In the genomic region with DNA sequence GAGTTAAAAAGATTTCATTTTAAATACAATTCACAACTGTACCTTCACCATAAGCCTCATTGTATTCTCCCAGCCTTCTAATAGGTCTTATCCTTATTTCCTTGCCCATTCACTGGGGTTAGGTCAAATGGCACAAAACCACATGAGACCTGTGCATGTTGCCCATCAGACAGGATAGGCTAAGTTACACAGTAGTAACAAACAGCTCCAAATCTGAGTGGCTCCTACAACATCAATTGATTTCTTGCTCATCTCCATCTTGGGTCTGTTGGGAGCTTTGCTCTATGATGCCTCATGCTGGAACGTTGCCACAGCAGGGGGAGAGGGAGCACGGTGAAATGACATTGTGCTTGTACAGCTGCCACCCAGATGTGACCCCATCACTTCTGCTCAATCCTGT, we compare ENCODE assay signal across 23 cellular contexts.
"Had no signal": no experiment of that assay in that cellular context is flagged by ENCODE, and none has a peak within 500 bp of the region (broad histone marks: within the 10 kb centered on the region; RNA-seq: fewer than 3 reads in every experiment).

No MANE protein-coding gene starts in this region.

- H3K4me3 ChIP-seq: adrenal gland, esophagus squamous epithelium, heart right ventricle, left lung, spleen, thyroid gland had no signal

- H3K27me3 Mint-ChIP-seq: activated CD4-positive, alpha-beta T cell treated with anti-CD3 and anti-CD28 coated beads for 36 hours; activated CD8-positive, alpha-beta memory T cell treated with anti-CD3 and anti-CD28 coated beads, Interleukin-2, amount 10 ng/mL, durations not matched to agents 7 days and 5 days; dendritic cell treated with granulocyte-macrophage colony-stimulating factor and Interleukin-4, amounts not matched to agents 40 ng/mL and 50 ng/mL, for 4 days; stimulated activated memory B cell treated with anti-CD40 and anti-IgM and Interleukin-4, amounts not matched to agents 10 μg/mL and 1 μg/mL and 100 μg/mL, for 72 hours had no signal

- H3K4me1 Mint-ChIP-seq: activated CD8-positive, alpha-beta memory T cell treated with anti-CD3 and anti-CD28 coated beads, Interleukin-2, amount 10 ng/mL, durations not matched to agents 7 days and 5 days; nephron progenitor cell; stimulated activated memory B cell treated with anti-CD40 and anti-IgM and Interleukin-4, amounts not matched to agents 10 μg/mL and 1 μg/mL and 100 μg/mL, for 72 hours had no signal

- H3K4me1 ChIP-seq: left lung, thyroid gland had no signal

- H3K27ac Mint-ChIP-seq: activated CD4-positive, alpha-beta T cell treated with anti-CD3 and anti-CD28 coated beads for 36 hours; activated CD8-positive, alpha-beta memory T cell treated with anti-CD3 and anti-CD28 coated beads, Interleukin-2, amount 10 ng/mL, durations not matched to agents 7 days and 5 days; activated naive CD4-positive, alpha-beta T cell treated with anti-CD3 and anti-CD28 coated beads for 36 hours; activated T-helper 2 cell treated with anti-CD3 and anti-CD28 coated beads, Interferon-gamma antibody, Interleukin-2, Interleukin-4, amounts not matched to agents 10 μg/mL and 5 μg/mL and 100 μg/mL, durations not matched to agents 14 hours and 24 hours and 36 hours; dendritic cell treated with granulocyte-macrophage colony-stimulating factor and Interleukin-4, amounts not matched to agents 40 ng/mL and 50 ng/mL, for 4 days; nephron progenitor cell; stimulated activated memory B cell treated with anti-CD40 and anti-IgM and Interleukin-4, amounts not matched to agents 10 μg/mL and 1 μg/mL and 100 μg/mL, for 72 hours; T-helper 2 cell treated with Interferon-gamma antibody and Interleukin-4, amounts not matched to agents 5 μg/mL and 100 μg/mL, for 36 hours had no signal

- ATAC-seq: activated CD4-positive, alpha-beta T cell treated with anti-CD3 and anti-CD28 coated beads for 36 hours; activated CD8-positive, alpha-beta memory T cell treated with anti-CD3 and anti-CD28 coated beads, Interleukin-2, amount 10 ng/mL, durations not matched to agents 7 days and 5 days; heart right ventricle; left lung; stimulated activated memory B cell treated with anti-CD40 and anti-IgM and Interleukin-4, amounts not matched to agents 10 μg/mL and 1 μg/mL and 100 μg/mL, for 72 hours had no signal

- H3K9me3 ChIP-seq: adrenal gland, esophagus squamous epithelium, heart right ventricle, left lung, spleen, thyroid gland had no signal

- DNase-seq: activated CD4-positive, alpha-beta T cell treated with anti-CD3 and anti-CD28 coated beads for 36 hours; activated CD4-positive, alpha-beta T cell treated with anti-CD3 and anti-CD28 coated beads, Interleukin-2, amount 50 U/mL, for 48 hours; activated CD8-positive, alpha-beta memory T cell treated with anti-CD3 and anti-CD28 coated beads, Interleukin-2, amount 10 ng/mL, durations not matched to agents 7 days and 5 days; activated naive CD4-positive, alpha-beta T cell treated with anti-CD3 and anti-CD28 coated beads for 36 hours; adrenal gland; cerebellar nuclear complex; effector CD8-positive, alpha-beta T cell; esophagus squamous epithelium; heart right ventricle; left lung; nephron progenitor cell; occipital lobe; posterior cingulate gyrus; spleen; stimulated activated CD4-positive, alpha-beta T cell treated with anti-CD3 and anti-CD28 coated beads, Interleukin-4, amount 100 ng/mL, for 4 hours; thyroid gland had no signal

- FAIRE-seq: bronchial epithelial cell, endothelial cell of umbilical vein, TTC549 had no signal

- H3K9me3 Mint-ChIP-seq: activated naive CD4-positive, alpha-beta T cell treated with anti-CD3 and anti-CD28 coated beads for 36 hours; activated T-helper 2 cell treated with anti-CD3 and anti-CD28 coated beads, Interferon-gamma antibody, Interleukin-2, Interleukin-4, amounts not matched to agents 10 μg/mL and 5 μg/mL and 100 μg/mL, durations not matched to agents 14 hours and 24 hours and 36 hours; dendritic cell treated with granulocyte-macrophage colony-stimulating factor and Interleukin-4, amounts not matched to agents 40 ng/mL and 50 ng/mL, for 4 days; T-helper 2 cell treated with Interferon-gamma antibody and Interleukin-4, amounts not matched to agents 5 μg/mL and 100 μg/mL, for 36 hours had no signal

- H3K36me3 ChIP-seq: adrenal gland, thyroid gland had no signal

- H3K27ac ChIP-seq: adrenal gland, esophagus squamous epithelium, heart right ventricle, left lung, spleen, thyroid gland had no signal

- H3K27me3 ChIP-seq: adrenal gland, esophagus squamous epithelium, heart right ventricle, left lung, spleen, thyroid gland had no signal

- H3K4me3 Mint-ChIP-seq: activated CD4-positive, alpha-beta T cell treated with anti-CD3 and anti-CD28 coated beads for 36 hours; activated CD8-positive, alpha-beta memory T cell treated with anti-CD3 and anti-CD28 coated beads, Interleukin-2, amount 10 ng/mL, durations not matched to agents 7 days and 5 days; activated naive CD4-positive, alpha-beta T cell treated with anti-CD3 and anti-CD28 coated beads for 36 hours; dendritic cell treated with granulocyte-macrophage colony-stimulating factor and Interleukin-4, amounts not matched to agents 40 ng/mL and 50 ng/mL, for 4 days; nephron progenitor cell; stimulated activated memory B cell treated with anti-CD40 and anti-IgM and Interleukin-4, amounts not matched to agents 10 μg/mL and 1 μg/mL and 100 μg/mL, for 72 hours; T-helper 2 cell treated with Interferon-gamma antibody and Interleukin-4, amounts not matched to agents 5 μg/mL and 100 μg/mL, for 36 hours had no signal
